1 cellular context compared by ENCODE assay signal in genomic region chr19:23571175-23571574, GRCh38.
TF ChIP-seq lines count a peak whose summit lies in the region.

No MANE protein-coding gene starts in this region.

TF ChIP-seq in GM23338, 12 proteins besides CTCF, POLR2A, EP300 and RAD21:
- no peak for TF ChIP-seq REST (IDR thresholded peaks at IDR 0.05; ENCODE audit: unreplicated experiment)
- no peak for TF ChIP-seq EZH2 (IDR thresholded peaks at IDR 0.05; ENCODE audit: low read depth, unreplicated experiment)
- no peak for TF ChIP-seq ZNF331 (CRISPR knock-in tag; IDR thresholded peaks at IDR 0.05; ENCODE audit: low read depth)
- no peak for TF ChIP-seq CREB1 (CRISPR knock-in tag; IDR thresholded peaks at IDR 0.05; ENCODE audit: low read depth)
- TF ChIP-seq ETS1 (IDR thresholded peaks at IDR 0.05) = no peak
- TF ChIP-seq JUNB (IDR thresholded peaks at IDR 0.05; ENCODE audit: unreplicated experiment) = no peak
- TF ChIP-seq POLR2AphosphoS5 (IDR thresholded peaks at IDR 0.05; ENCODE audit: low read depth) = no peak
- no peak for TF ChIP-seq ZNF114 (CRISPR knock-in tag; IDR thresholded peaks at IDR 0.05)
- TF ChIP-seq STAT1 (IDR thresholded peaks at IDR 0.05; ENCODE audit: unreplicated experiment) = no peak
- no peak for TF ChIP-seq EZH2phosphoT487 (IDR thresholded peaks at IDR 0.05; ENCODE audit: unreplicated experiment)
- TF ChIP-seq NANOG (IDR thresholded peaks at IDR 0.05; ENCODE audit: borderline replicate concordance) = no peak
- TF ChIP-seq ZNF462 (CRISPR knock-in tag; IDR thresholded peaks at IDR 0.05) = no peak
